In the genomic region with DNA sequence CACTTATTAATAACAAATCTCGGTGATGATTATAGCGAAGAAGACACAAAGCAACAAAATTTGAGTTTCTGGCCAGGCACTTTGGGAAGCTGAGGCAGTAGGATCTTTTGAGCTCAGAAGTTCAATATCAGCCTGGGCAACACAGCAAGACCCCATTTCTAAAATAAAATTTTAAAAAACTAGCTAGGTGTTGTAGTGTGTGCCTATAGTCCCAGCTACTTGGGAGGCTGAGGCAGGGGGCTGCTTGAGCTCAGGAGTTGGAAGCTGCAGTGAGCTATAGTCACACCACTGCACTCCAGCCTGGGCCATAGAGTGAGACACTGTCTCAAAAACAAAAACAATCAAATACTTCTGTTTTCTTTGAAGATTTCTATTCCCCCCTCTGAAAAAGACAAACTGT, we compare ENCODE assay signal across 7 cellular contexts.
"Had no signal": no experiment of that assay in that cellular context is flagged by ENCODE, and none has a peak within 500 bp of the region (broad histone marks: within the 10 kb centered on the region; RNA-seq: fewer than 3 reads in every experiment).

No MANE protein-coding gene starts in this region.

- DNase-seq: IMR-90, KBM-7, KG1 had no signal

- H3K27ac Mint-ChIP-seq: IgD-negative memory B cell had no signal

- ATAC-seq: HepG2, K562 had no signal

- H3K9me3 Mint-ChIP-seq: IgD-negative memory B cell had no signal

- H3K27ac ChIP-seq: HL-60 had no signal

- H3K36me3 Mint-ChIP-seq: IgD-negative memory B cell had no signal

- H3K4me3 ChIP-seq: K562 had no signal
